6 cellular contexts compared by ENCODE assay signal in genomic region chr11:46675288-46675851, GRCh38. TPM values are rescaled to one million over a fixed set of nuclear protein-coding genes. Genes with fewer than 3 reads are reported as not detected.
DNase-seq lines count a peak whose midpoint lies in the region; ATAC-seq and TF ChIP-seq lines count a peak whose summit lies in the region.

No MANE protein-coding gene starts in this region.

- no peak overlapping the region for H3K4me3 Mint-ChIP-seq in activated B cell treated with CpG ODN at 0.5 μM for 24 hours

- TF ChIP-seq POLR2A in lower leg skin (IDR thresholded peaks at IDR 0.05) = no peak

- no peaks in the 10 kb centered on the region for H3K9me3 ChIP-seq in BLaER1 treated with 17β-estradiol and CSF1 and Interleukin-3, amounts not matched to agents 10 nM and 100 nM (replicated peaks in 1 of 11)

- CTCF ChIA-PET in activated B cell treated with CpG ODN at 0.5 μM for 24 hours (lab: Charles Lee) = no interaction called here

- intact Hi-C loops in activated B cell treated with CpG ODN at 0.5 μM for 24 hours (cut with micrococcal nuclease) = no loop called here
- intact Hi-C loops in lower leg skin (cut with DNase I; ENCODE audit: low total_unique reads) = no loop called here

- peaks cover 78 to 91% (median 86%) of the 10 kb centered on the region in 10 experiments for H3K4me1 ChIP-seq in BLaER1 treated with 17β-estradiol and CSF1 and Interleukin-3, amounts not matched to agents 10 nM and 100 nM

- H4K20me1 ChIP-seq in BLaER1 treated with 17β-estradiol and CSF1 and Interleukin-3, amounts not matched to agents 10 nM and 100 nM = no peaks in the 10 kb centered on the region

- H3K27ac Mint-ChIP-seq in activated B cell treated with CpG ODN at 0.5 μM for 24 hours = peak overlapping the region; percentile 79

- POLR2A ChIA-PET in activated B cell treated with CpG ODN at 0.5 μM for 24 hours (lab: Charles Lee) = interaction anchor here (0.6 kb wide), 1 partner anchor 28 kb away, joined by 3 read pairs; no protein-coding TSS in a partner anchor

- no peaks in the 10 kb centered on the region; a peak in 1 of 22 replicates for H3K27me3 ChIP-seq in BLaER1 treated with 17β-estradiol and CSF1 and Interleukin-3, amounts not matched to agents 10 nM and 100 nM

- peak overlapping the region; percentile 69 to 98 (median 93) for H3K9ac ChIP-seq in BLaER1 treated with 17β-estradiol and CSF1 and Interleukin-3, amounts not matched to agents 10 nM and 100 nM

- peaks cover 66% of the 10 kb centered on the region for H3K36me3 Mint-ChIP-seq in activated B cell treated with CpG ODN at 0.5 μM for 24 hours (ENCODE audit: low read depth)

- TF ChIP-seq CTCF in activated B cell treated with CpG ODN at 0.5 μM for 24 hours (IDR thresholded peaks at IDR 0.05) (no peak), lower leg skin (IDR thresholded peaks at IDR 0.05) (no peak)

- peaks cover 33 to 63% (median 39%) of the 10 kb centered on the region in 11 experiments for H3K36me3 ChIP-seq in BLaER1 treated with 17β-estradiol and CSF1 and Interleukin-3, amounts not matched to agents 10 nM and 100 nM

- peaks cover 33% of the 10 kb centered on the region for H3K4me1 Mint-ChIP-seq in activated B cell treated with CpG ODN at 0.5 μM for 24 hours

- H3K27ac ChIP-seq in BLaER1 treated with 17β-estradiol and CSF1 and Interleukin-3, amounts not matched to agents 10 nM and 100 nM = peak overlapping the region; percentile 92 to 100 (median 99)

- 17 to 26% methylated on average over 4 of the region's 4 CpGs for WGBS in lower leg skin, 2 donors

- DNase-seq in activated B cell treated with CpG ODN at 0.5 μM for 24 hours (no peak), lower leg skin (ENCODE audit: low spot score in 2 of 2) (peak; percentile 77 to 92), NCI-H510A (lab: John Stamatoyannopoulos, UW) (no peak), NCI-H1105 treated with DMSO at 0.1 percent for 48 hours (lab: John Stamatoyannopoulos, UW) (no peak)

- peak overlapping the region; percentile 80 to 98 (median 91) for H3K4me2 ChIP-seq in BLaER1 treated with 17β-estradiol and CSF1 and Interleukin-3, amounts not matched to agents 10 nM and 100 nM

- no peaks in the 10 kb centered on the region for H3K9me3 Mint-ChIP-seq in activated B cell treated with CpG ODN at 0.5 μM for 24 hours

- H3K27me3 Mint-ChIP-seq in activated B cell treated with CpG ODN at 0.5 μM for 24 hours = no peaks in the 10 kb centered on the region

- ATAC-seq in activated B cell treated with CpG ODN at 0.5 μM for 24 hours (ENCODE audit: low read depth) = no peak
- no peak for ATAC-seq in HG03571 (IDR thresholded peaks at IDR 0.05; ENCODE audit: unreplicated experiment)

- H3K4me3 ChIP-seq in BLaER1 treated with 17β-estradiol and CSF1 and Interleukin-3, amounts not matched to agents 10 nM and 100 nM = peak overlapping the region in 6 of 10 experiments; percentile 1 to 77 (median 34); a peak in 10 of 20 replicates
- no peak overlapping the region for H3K4me3 ChIP-seq in lower leg skin (ENCODE audit: low read depth, poor library complexity, severe bottlenecking)

RNA-seq across cellular contexts. Expression of gene ARHGAP1, which starts 25.0 kb away (rescaled TPM):
- total RNA-seq in activated B cell treated with CpG ODN at 0.5 μM for 24 hours (47.6 and 58.0 TPM in 2 replicates), lower leg skin (10 to 100 TPM; 56.4 to 70.6 (median 64.3) TPM)

RNA-seq across cellular contexts. Expression of gene ZNF408, which starts 25.5 kb away (rescaled TPM):
- 15.6 and 16.1 TPM in 2 replicates for total RNA-seq in activated B cell treated with CpG ODN at 0.5 μM for 24 hours
- total RNA-seq in lower leg skin = 10 to 100 TPM; 11.2 to 28.9 (median 16.2) TPM

RNA-seq across cellular contexts. Expression of gene F2, which starts 43.6 kb away (rescaled TPM):
- total RNA-seq in activated B cell treated with CpG ODN at 0.5 μM for 24 hours (not detected in 2 replicates), lower leg skin (not detected)

RNA-seq across cellular contexts. Expression of gene ATG13, which starts 58.0 kb away (rescaled TPM):
- total RNA-seq in activated B cell treated with CpG ODN at 0.5 μM for 24 hours (49.1 and 73.7 TPM in 2 replicates), lower leg skin (100 to 1,000 TPM in 2 of 4 donors, 10 to 100 TPM in 2; 42.0 to 151 (median 98.0) TPM)

RNA-seq across cellular contexts. Expression of gene HARBI1, which starts 58.3 kb away (rescaled TPM):
- total RNA-seq in activated B cell treated with CpG ODN at 0.5 μM for 24 hours (5.4 and 6.5 TPM in 2 replicates), lower leg skin (1 to 10 TPM; 3.0 to 6.5 (median 4.8) TPM)

Comparison
In these comparisons a context has a peak if more than half of its experiments do, and no peak if none do; other contexts are left out.
1. DNase-seq: peak in lower leg skin (2 of 2); none in activated B cell treated with CpG ODN at 0.5 μM for 24 hours (single experiment), NCI-H510A (single experiment) and NCI-H1105 treated with DMSO at 0.1 percent for 48 hours (single experiment).